Comparison of ENCODE assay signal across 15 cellular contexts in the genomic region with DNA sequence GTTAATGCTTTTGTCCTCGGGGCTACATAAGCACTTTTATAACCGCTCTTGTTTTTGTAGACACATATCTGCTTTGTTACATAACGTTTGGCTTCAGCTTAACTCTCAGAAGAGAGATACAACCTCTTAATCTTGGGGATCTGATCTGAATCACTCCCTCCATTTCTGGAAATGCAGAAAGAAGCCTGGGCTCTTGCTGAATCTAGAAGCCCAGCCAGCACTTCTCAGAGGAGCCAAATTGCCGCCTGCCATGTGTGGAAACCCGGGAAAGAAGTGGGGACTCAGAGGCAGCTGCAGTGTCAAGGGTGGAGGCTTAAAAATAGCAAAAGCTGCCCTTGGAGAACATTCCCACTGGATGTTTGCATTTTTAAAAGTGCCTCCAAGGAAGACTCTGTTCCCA.
DNase-seq lines count a peak whose midpoint lies in the region; ATAC-seq and TF ChIP-seq lines count a peak whose summit lies in the region.
"Had no signal": no experiment of that assay in that cellular context is flagged by ENCODE, and none has a peak within 500 bp of the region (broad histone marks: within the 10 kb centered on the region; RNA-seq: fewer than 3 reads in every experiment).

No MANE protein-coding gene starts in this region.

- TF ChIP-seq POLR2A in testis (IDR thresholded peaks at IDR 0.05) = no peak

- peak overlapping the region in 1 of 2 donors; percentile 28 for H3K27ac ChIP-seq in testis

- H3K4me3 Mint-ChIP-seq in nephron = no peak overlapping the region
- no peak overlapping the region for H3K4me3 Mint-ChIP-seq in immature natural killer cell
- H3K4me3 Mint-ChIP-seq: CD8-positive, alpha-beta memory T cell; central memory CD8-positive, alpha-beta T cell; H9; IgD-negative memory B cell had no signal

- H3K4me3 ChIP-seq in fibroblast of the aortic adventitia (ENCODE audit: low read depth, low read length) (no peak overlapping the region), testis (no peak overlapping the region)
- H3K4me3 ChIP-seq: skin epidermis had no signal

- H3K36me3 Mint-ChIP-seq in nephron (ENCODE audit: low read depth) (no peaks in the 10 kb centered on the region), immature natural killer cell (no peaks in the 10 kb centered on the region)
- H3K36me3 Mint-ChIP-seq: CD8-positive, alpha-beta memory T cell had no signal

- no peak for ATAC-seq in GM19452 (IDR thresholded peaks at IDR 0.05; ENCODE audit: unreplicated experiment)

- peak overlapping the region; percentile 87 to 94 (median 88) for H3K27ac Mint-ChIP-seq in nephron
- no peak overlapping the region for H3K27ac Mint-ChIP-seq in immature natural killer cell
- H3K27ac Mint-ChIP-seq: activated T-helper 2 cell treated with anti-CD3 and anti-CD28 coated beads, Interferon-gamma antibody, Interleukin-2, Interleukin-4, amounts not matched to agents 10 μg/mL and 5 μg/mL and 100 μg/mL, durations not matched to agents 14 hours and 24 hours and 36 hours; CD8-positive, alpha-beta memory T cell; IgD-negative memory B cell had no signal

- intact Hi-C loops in testis (cut with DNase I; ENCODE audit: low total_unique reads) = no loop called here

- peaks cover 9% of the 10 kb centered on the region for H3K9me3 Mint-ChIP-seq in nephron
- H3K9me3 Mint-ChIP-seq in immature natural killer cell = no peaks in the 10 kb centered on the region
- H3K9me3 Mint-ChIP-seq: activated T-helper 2 cell treated with anti-CD3 and anti-CD28 coated beads, Interferon-gamma antibody, Interleukin-2, Interleukin-4, amounts not matched to agents 10 μg/mL and 5 μg/mL and 100 μg/mL, durations not matched to agents 14 hours and 24 hours and 36 hours; central memory CD8-positive, alpha-beta T cell; H9 had no signal

- no peaks in the 10 kb centered on the region for H3K27me3 ChIP-seq in testis

- DNase-seq in M059J (ENCODE audit: low read depth) (peak; percentile 48), fibroblast of the aortic adventitia (ENCODE audit: low read depth) (peak; percentile 85), testis (peak; percentile 62), DMS114 treated with DMSO at 0.1 percent for 48 hours (lab: John Stamatoyannopoulos, UW; ENCODE audit: unreplicated experiment) (no peak), immature natural killer cell (no peak)
- DNase-seq in stimulated activated CD4-positive, alpha-beta T cell treated with anti-CD3 and anti-CD28 coated beads, Interleukin-1b, Interleukin-23, amount 100 ng/mL, for 48 hours = no peak
- DNase-seq: CD8-positive, alpha-beta memory T cell; H9; NCI-H1694 had no signal

- TF ChIP-seq CTCF in fibroblast of the aortic adventitia (IDR thresholded peaks at IDR 0.05; ENCODE audit: insufficient read depth, low read length) (no peak), nephron (IDR thresholded peaks at IDR 0.05; ENCODE audit: unreplicated experiment in 3 of 3) (no peak), testis (IDR thresholded peaks at IDR 0.05) (no peak)

- H3K36me3 ChIP-seq in testis (ENCODE audit: low read depth, missing control alignments) = no peaks in the 10 kb centered on the region

- no peaks in the 10 kb centered on the region for H3K9me3 ChIP-seq in testis

- H3K27me3 Mint-ChIP-seq in nephron (ENCODE audit: low read depth) = no peaks in the 10 kb centered on the region
- peaks cover 2 to 10% (median 2%) of the 10 kb centered on the region in 3 donors for H3K27me3 Mint-ChIP-seq in immature natural killer cell (ENCODE audit: low read depth in 3 of 3)
- H3K27me3 Mint-ChIP-seq: IgD-negative memory B cell had no signal

- peaks cover 4% of the 10 kb centered on the region for H3K4me1 ChIP-seq in testis

- 49 to 52% methylated on average over 5 of the region's 5 CpGs for WGBS in testis, 2 donors

- H3K4me1 Mint-ChIP-seq in nephron (peaks cover 38% of the 10 kb centered on the region), immature natural killer cell (no peaks in the 10 kb centered on the region)
- H3K4me1 Mint-ChIP-seq: CD8-positive, alpha-beta memory T cell; central memory CD8-positive, alpha-beta T cell; IgD-negative memory B cell had no signal

Comparison
In these comparisons a context has a peak if more than half of its experiments do, and no peak if none do; other contexts are left out.
1. DNase-seq: peak in M059J (single experiment), fibroblast of the aortic adventitia (single experiment) and testis (single experiment); none in DMS114 treated with DMSO at 0.1 percent for 48 hours (single experiment), immature natural killer cell (0 of 3) and stimulated activated CD4-positive, alpha-beta T cell treated with anti-CD3 and anti-CD28 coated beads, Interleukin-1b, Interleukin-23, amount 100 ng/mL, for 48 hours (single experiment).
2. H3K27ac Mint-ChIP-seq: peak in nephron (3 of 3); none in immature natural killer cell (0 of 6).